In the genomic region with DNA sequence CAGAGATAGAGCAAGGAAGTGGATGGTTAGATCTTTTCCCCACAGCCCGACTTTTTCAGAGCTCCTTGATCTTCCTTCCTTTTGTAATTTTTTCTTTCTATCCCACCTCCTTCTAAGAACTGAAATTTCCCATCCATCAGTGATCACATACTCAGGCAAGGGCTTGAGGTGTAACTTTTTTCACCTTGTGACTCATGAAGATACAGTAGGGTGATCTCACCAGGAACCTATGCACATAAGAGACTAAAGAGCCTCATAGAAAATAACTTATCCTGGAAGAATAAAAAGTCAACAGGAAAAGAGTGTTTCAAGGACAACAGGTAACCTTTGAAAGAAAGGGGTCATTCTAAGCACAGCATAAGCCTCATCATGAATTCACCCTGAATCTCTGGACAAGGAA, we compare ENCODE assay signal across 18 cellular contexts.
DNase-seq lines count a peak whose midpoint lies in the region; ATAC-seq and TF ChIP-seq lines count a peak whose summit lies in the region.
"Had no signal": no experiment of that assay in that cellular context is flagged by ENCODE, and none has a peak within 500 bp of the region (broad histone marks: within the 10 kb centered on the region; RNA-seq: fewer than 3 reads in every experiment).

No MANE protein-coding gene starts in this region.

- H3K79me2 ChIP-seq in mesendoderm (ENCODE audit: control insufficient read depth, insufficient read depth, low read length), result no peaks in the 10 kb centered on the region

- TF ChIP-seq CTCF in foreskin keratinocyte (conservative IDR thresholded peaks at IDR 0.05) (no peak), Peyer's patch (IDR thresholded peaks at IDR 0.05) (no peak)

- WGBS in mesendoderm (ENCODE audit: extremely low coverage, insufficient coverage, low lambda C conversion rate), result no CpG with 5 or more reads among the region's 1 CpG

- no peak overlapping the region for H2BK120ac ChIP-seq in mesendoderm (ENCODE audit: low read depth, low read length)

- H3K79me1 ChIP-seq in mesendoderm (ENCODE audit: low read length), result no peaks in the 10 kb centered on the region

- no peaks in the 10 kb centered on the region for H3K9me3 ChIP-seq in Peyer's patch

- no peak overlapping the region for H2AK5ac ChIP-seq in mesendoderm (ENCODE audit: low read length)

- H3K23ac ChIP-seq in mesendoderm (ENCODE audit: low read length), result no peak overlapping the region

- no peak overlapping the region for H3K4ac ChIP-seq in mesendoderm (ENCODE audit: low read depth, low read length)

- no peak overlapping the region for H4K5ac ChIP-seq in mesendoderm (ENCODE audit: low read length)

- no peak overlapping the region for H2BK15ac ChIP-seq in mesendoderm (replicated peaks; ENCODE audit: low read depth)

- DNase-seq in ELR (ENCODE audit: low read depth), result peak; percentile 1
- peak; percentile 55 for DNase-seq in NCI-H226
- DNase-seq in foreskin keratinocyte, result peak; percentile 18 to 42
- DNase-seq in mesendoderm, result peak; percentile 40
- DNase-seq in cerebellar cortex (ENCODE audit: low spot score), result no peak
- DNase-seq in Peyer's patch, result no peak
- no peak for DNase-seq in SKM-1 (lab: John Stamatoyannopoulos, UW; ENCODE audit: unreplicated experiment)
- DNase-seq: EL, H7, KG1, NCI-H1092 treated with DMSO at 0.1 percent for 48 hours, NCI-H1436 treated with DMSO at 0.1 percent for 48 hours, NCI-H1930, NCI-H510A treated with DMSO at 0.1 percent for 48 hours, NCI-H748 treated with DMSO at 0.1 percent for 48 hours, Right ventricle myocardium superior, SW 1271 had no signal

- no peak overlapping the region for H3K9ac ChIP-seq in mesendoderm (ENCODE audit: low read length)

- H3K4me1 ChIP-seq in foreskin keratinocyte, result no peaks in the 10 kb centered on the region
- no peaks in the 10 kb centered on the region for H3K4me1 ChIP-seq in mesendoderm (ENCODE audit: control insufficient read depth, low read depth, low read length)
- H3K4me1 ChIP-seq in Peyer's patch, result no peaks in the 10 kb centered on the region

- H3K18ac ChIP-seq in mesendoderm (ENCODE audit: low read length), result no peak overlapping the region

- H3K27me3 ChIP-seq in foreskin keratinocyte (no peaks in the 10 kb centered on the region), mesendoderm (ENCODE audit: insufficient read depth, low read length, poor library complexity) (no peaks in the 10 kb centered on the region), Peyer's patch (no peaks in the 10 kb centered on the region)

- H3K56ac ChIP-seq in mesendoderm (ENCODE audit: low read length), result no peak overlapping the region

- H4K8ac ChIP-seq in mesendoderm (ENCODE audit: low read depth, low read length), result no peak overlapping the region

- H3K4me3 ChIP-seq in mesendoderm (ENCODE audit: low read length), result no peak overlapping the region
- H3K4me3 ChIP-seq in Peyer's patch, result no peak overlapping the region

- H2BK5ac ChIP-seq in mesendoderm (ENCODE audit: low read length), result no peak overlapping the region

- TF ChIP-seq POLR2A in Peyer's patch (IDR thresholded peaks at IDR 0.05), result no peak

- no peak overlapping the region for H3K4me2 ChIP-seq in mesendoderm (ENCODE audit: low read length)

- H3K27ac ChIP-seq in foreskin keratinocyte (no peak overlapping the region), mesendoderm (ENCODE audit: low read depth, low read length) (no peak overlapping the region), Peyer's patch (no peak overlapping the region)

- H3K36me3 ChIP-seq in mesendoderm (ENCODE audit: control insufficient read depth, insufficient read depth, low read length) (no peaks in the 10 kb centered on the region), Peyer's patch (no peaks in the 10 kb centered on the region)

- ATAC-seq in foreskin keratinocyte, result peak; percentile 73
- ATAC-seq: Panc1 had no signal

Comparison
In these comparisons a context has a peak if more than half of its experiments do, and no peak if none do; other contexts are left out.
1. DNase-seq: peak in ELR (single experiment), NCI-H226 (single experiment), foreskin keratinocyte (2 of 2) and mesendoderm (single experiment); none in cerebellar cortex (single experiment), Peyer's patch (0 of 3) and SKM-1 (single experiment).